Comparison of ENCODE assay signal across 21 cellular contexts in the genomic region with DNA sequence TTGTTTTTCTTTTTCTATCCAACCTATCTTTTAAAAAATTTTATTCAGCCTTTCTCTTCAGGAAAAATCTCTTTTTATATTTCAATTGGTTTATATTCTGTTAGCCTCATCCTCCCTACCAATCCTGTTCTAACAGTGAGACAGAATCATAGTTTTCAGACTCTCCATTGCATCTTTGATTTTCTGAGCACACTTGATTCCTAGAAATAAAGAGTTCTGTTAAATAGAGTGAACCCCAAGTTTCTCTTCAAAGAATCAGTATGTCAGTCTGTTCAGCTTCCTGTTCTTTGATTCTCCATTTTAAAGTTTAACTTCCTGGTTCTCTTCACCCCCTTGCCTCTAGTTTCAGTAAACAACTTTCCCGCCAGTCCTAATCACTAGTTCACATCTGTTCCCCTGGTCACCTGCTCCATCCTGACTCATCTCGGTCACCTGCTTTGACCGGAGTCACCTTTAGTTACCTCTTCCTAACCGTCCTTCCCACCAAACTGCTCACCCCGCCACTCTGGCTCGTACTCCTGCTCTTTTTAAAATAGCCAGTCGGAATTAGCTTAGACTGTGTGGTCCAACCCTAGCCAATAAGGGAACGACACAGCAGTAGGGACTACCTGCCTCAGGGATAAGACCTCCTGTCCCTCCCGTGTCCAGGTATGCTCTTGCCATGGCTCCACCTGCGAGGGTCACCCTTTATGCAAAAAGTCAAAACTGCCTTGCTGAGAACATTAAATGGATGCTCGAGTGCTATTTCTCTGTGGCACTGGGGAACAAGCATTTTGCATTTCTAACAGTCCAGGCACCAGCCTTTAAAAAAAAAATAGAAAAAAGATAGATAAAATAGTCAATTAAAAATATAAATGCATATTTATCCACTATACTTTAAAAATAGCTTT. TPM values are rescaled to one million over a fixed set of nuclear protein-coding genes. Genes with fewer than 3 reads are reported as not detected.
DNase-seq lines count a peak whose midpoint lies in the region; ATAC-seq, FAIRE-seq and TF ChIP-seq lines count a peak whose summit lies in the region.
"Had no signal": no experiment of that assay in that cellular context is flagged by ENCODE, and none has a peak within 500 bp of the region (broad histone marks: within the 10 kb centered on the region; RNA-seq: fewer than 3 reads in every experiment).

No MANE protein-coding gene starts in this region.

- intact Hi-C loops in activated T-helper 2 cell treated with anti-CD3 and anti-CD28 coated beads, Interferon-gamma antibody, Interleukin-2, Interleukin-4, amounts not matched to agents 10 μg/mL and 5 μg/mL and 100 μg/mL, durations not matched to agents 14 hours and 24 hours and 36 hours (cut with micrococcal nuclease): no loop called here

- H3K27ac Mint-ChIP-seq in T-helper 2 cell treated with Interferon-gamma antibody and Interleukin-4, amounts not matched to agents 5 μg/mL and 100 μg/mL, for 36 hours: peak overlapping the region; percentile 89
- H3K27ac Mint-ChIP-seq in activated T-helper 2 cell treated with anti-CD3 and anti-CD28 coated beads, Interferon-gamma antibody, Interleukin-2, Interleukin-4, amounts not matched to agents 10 μg/mL and 5 μg/mL and 100 μg/mL, durations not matched to agents 14 hours and 24 hours and 36 hours: peak overlapping the region; percentile 42
- peak overlapping the region; percentile 87 to 98 (median 95) for H3K27ac Mint-ChIP-seq in naive thymus-derived CD8-positive, alpha-beta T cell
- H3K27ac Mint-ChIP-seq: B cell, memory B cell had no signal

- no peaks in the 10 kb centered on the region for H3K27me3 Mint-ChIP-seq in T-helper 2 cell treated with Interferon-gamma antibody and Interleukin-4, amounts not matched to agents 5 μg/mL and 100 μg/mL, for 36 hours (ENCODE audit: low read depth)
- no peaks in the 10 kb centered on the region for H3K27me3 Mint-ChIP-seq in activated T-helper 2 cell treated with anti-CD3 and anti-CD28 coated beads, Interferon-gamma antibody, Interleukin-2, Interleukin-4, amounts not matched to agents 10 μg/mL and 5 μg/mL and 100 μg/mL, durations not matched to agents 14 hours and 24 hours and 36 hours (ENCODE audit: low read depth)
- no peaks in the 10 kb centered on the region for H3K27me3 Mint-ChIP-seq in naive thymus-derived CD8-positive, alpha-beta T cell
- H3K27me3 Mint-ChIP-seq: B cell, memory B cell had no signal

- no peak overlapping the region for H3K4me3 ChIP-seq in MG63
- H3K4me3 ChIP-seq: colonic mucosa, Peyer's patch had no signal

- no peaks in the 10 kb centered on the region for H3K27me3 ChIP-seq in MG63
- H3K27me3 ChIP-seq: colonic mucosa, Peyer's patch had no signal

- peaks cover 13% of the 10 kb centered on the region for H3K4me1 Mint-ChIP-seq in T-helper 2 cell treated with Interferon-gamma antibody and Interleukin-4, amounts not matched to agents 5 μg/mL and 100 μg/mL, for 36 hours (ENCODE audit: low read depth)
- peaks cover 8% of the 10 kb centered on the region for H3K4me1 Mint-ChIP-seq in activated T-helper 2 cell treated with anti-CD3 and anti-CD28 coated beads, Interferon-gamma antibody, Interleukin-2, Interleukin-4, amounts not matched to agents 10 μg/mL and 5 μg/mL and 100 μg/mL, durations not matched to agents 14 hours and 24 hours and 36 hours (ENCODE audit: low read depth)
- peaks cover 10 to 32% (median 20%) of the 10 kb centered on the region in 4 donors for H3K4me1 Mint-ChIP-seq in naive thymus-derived CD8-positive, alpha-beta T cell

- peaks cover 15% of the 10 kb centered on the region for H3K9me3 Mint-ChIP-seq in T-helper 2 cell treated with Interferon-gamma antibody and Interleukin-4, amounts not matched to agents 5 μg/mL and 100 μg/mL, for 36 hours
- H3K9me3 Mint-ChIP-seq in activated T-helper 2 cell treated with anti-CD3 and anti-CD28 coated beads, Interferon-gamma antibody, Interleukin-2, Interleukin-4, amounts not matched to agents 10 μg/mL and 5 μg/mL and 100 μg/mL, durations not matched to agents 14 hours and 24 hours and 36 hours: peaks cover 16% of the 10 kb centered on the region
- H3K9me3 Mint-ChIP-seq in naive thymus-derived CD8-positive, alpha-beta T cell: peaks cover 5 to 24% (median 14%) of the 10 kb centered on the region in 9 donors
- H3K9me3 Mint-ChIP-seq: memory B cell, natural killer cell had no signal

- POLR2A ChIA-PET in naive thymus-derived CD8-positive, alpha-beta T cell (lab: Charles Lee): no interaction called here

- H3K9me3 ChIP-seq in MG63: peaks cover 3% of the 10 kb centered on the region; the same call in 1 of the 2 replicates
- H3K9me3 ChIP-seq: colonic mucosa, Peyer's patch had no signal

- H3K4me3 Mint-ChIP-seq in T-helper 2 cell treated with Interferon-gamma antibody and Interleukin-4, amounts not matched to agents 5 μg/mL and 100 μg/mL, for 36 hours: peak overlapping the region; percentile 25
- no peak overlapping the region for H3K4me3 Mint-ChIP-seq in activated T-helper 2 cell treated with anti-CD3 and anti-CD28 coated beads, Interferon-gamma antibody, Interleukin-2, Interleukin-4, amounts not matched to agents 10 μg/mL and 5 μg/mL and 100 μg/mL, durations not matched to agents 14 hours and 24 hours and 36 hours (ENCODE audit: low read depth)
- H3K4me3 Mint-ChIP-seq in naive thymus-derived CD8-positive, alpha-beta T cell: peak overlapping the region in 9 of 10 donors; percentile 45 to 80 (median 61)
- H3K4me3 Mint-ChIP-seq: B cell, memory B cell, natural killer cell had no signal

- H3K36me3 Mint-ChIP-seq in T-helper 2 cell treated with Interferon-gamma antibody and Interleukin-4, amounts not matched to agents 5 μg/mL and 100 μg/mL, for 36 hours (ENCODE audit: low read depth): peaks cover 45% of the 10 kb centered on the region
- peaks cover 61% of the 10 kb centered on the region for H3K36me3 Mint-ChIP-seq in activated T-helper 2 cell treated with anti-CD3 and anti-CD28 coated beads, Interferon-gamma antibody, Interleukin-2, Interleukin-4, amounts not matched to agents 10 μg/mL and 5 μg/mL and 100 μg/mL, durations not matched to agents 14 hours and 24 hours and 36 hours (ENCODE audit: low read depth)
- H3K36me3 Mint-ChIP-seq in naive thymus-derived CD8-positive, alpha-beta T cell: peaks cover 20 to 42% (median 29%) of the 10 kb centered on the region in 3 donors
- H3K36me3 Mint-ChIP-seq: natural killer cell had no signal

- TF ChIP-seq POLR2A in GM12891 (IDR thresholded peaks at IDR 0.05; ENCODE audit: low read depth, low read length): no peak

- no peak for DNase-seq in T-helper 2 cell treated with Interferon-gamma antibody and Interleukin-4, amounts not matched to agents 5 μg/mL and 100 μg/mL, for 36 hours (ENCODE audit: low spot score)
- DNase-seq in T-helper 2 cell (no peak), GM12891 (ENCODE audit: insufficient read length, low spot score) (no peak), NCI-H2227 treated with DMSO at 0.1 percent for 48 hours (lab: John Stamatoyannopoulos, UW) (no peak), MG63 (no peak)
- DNase-seq in activated T-helper 2 cell treated with anti-CD3 and anti-CD28 coated beads, Interferon-gamma antibody, Interleukin-2, Interleukin-4, amounts not matched to agents 10 μg/mL and 5 μg/mL and 100 μg/mL, durations not matched to agents 14 hours and 24 hours and 36 hours (ENCODE audit: low spot score): no peak
- peak in 1 of 10 donors; percentile 13 for DNase-seq in naive thymus-derived CD8-positive, alpha-beta T cell
- DNase-seq: activated gamma-delta T cell treated with Interleukin-2 at 50 U/mL for 16 hours; colonic mucosa; foreskin fibroblast; hypothalamus; natural killer cell; NCI-H1436 treated with DMSO at 0.1 percent for 48 hours; NCI-H774; Peyer's patch; stimulated activated CD4-positive, alpha-beta T cell treated with anti-CD3 and anti-CD28 coated beads, Interleukin-2, amount 100 ng/mL, for 48 hours had no signal

- FAIRE-seq in GM12891 (lab: Jason Lieb, UNC): peak; percentile 26
- FAIRE-seq: GM18507 had no signal

- H3K36me3 ChIP-seq in MG63: peaks cover 78% of the 10 kb centered on the region

- ATAC-seq in naive thymus-derived CD8-positive, alpha-beta T cell: no peak
- ATAC-seq in HG02884 (IDR thresholded peaks at IDR 0.05; ENCODE audit: unreplicated experiment): no peak
- ATAC-seq: natural killer cell, SK-N-SH treated with all-trans-retinoic acid at 6 μM for 48 hours had no signal

TF ChIP-seq in GM12891, 5 proteins besides CTCF, POLR2A, EP300 and RAD21:
- TF ChIP-seq PAX5 (IDR thresholded peaks at IDR 0.05; ENCODE audit: insufficient read depth, low read length, severe bottlenecking): no peak
- no peak for TF ChIP-seq TAF1 (IDR thresholded peaks at IDR 0.05; ENCODE audit: low read depth, low read length)
- no peak for TF ChIP-seq SPI1 (IDR thresholded peaks at IDR 0.05; ENCODE audit: low read depth, low read length)
- TF ChIP-seq POU2F2 (IDR thresholded peaks at IDR 0.05; ENCODE audit: low read depth, low read length): no peak
- no peak for TF ChIP-seq POLR2AphosphoS5 (IDR thresholded peaks at IDR 0.05; ENCODE audit: low read depth, low read length)

RNA-seq across cellular contexts. Expression of a gene that starts 48.4 kb away (rescaled TPM):
- polyA plus RNA-seq in GM12891 (2012; ENCODE audit: low read depth, missing spikeins): 11.1 TPM
- total RNA-seq in activated T-helper 2 cell treated with anti-CD3 and anti-CD28 coated beads, Interferon-gamma antibody, Interleukin-2, Interleukin-4, amounts not matched to agents 10 μg/mL and 5 μg/mL and 100 μg/mL, durations not matched to agents 14 hours and 24 hours and 36 hours: 36.7 and 37.6 TPM in 2 replicates
- total RNA-seq in naive thymus-derived CD8-positive, alpha-beta T cell: 10 to 100 TPM; 55.7 to 57.9 TPM
- 10 to 100 TPM in 1 of 3 donors, 1 to 10 TPM in 2; 7.4 to 20.9 (median 7.8) TPM for polyA plus RNA-seq in naive thymus-derived CD8-positive, alpha-beta T cell
- 10.8 and 17.3 TPM in 2 replicates for total RNA-seq in MG63 (2014; rRNA removed; shearing (Covaris generic); ENCODE audit: low replicate concordance)

RNA-seq across cellular contexts. Expression of a gene that starts 48.5 kb away (rescaled TPM):
- 18.0 TPM for polyA plus RNA-seq in GM12891 (2012; ENCODE audit: low read depth, missing spikeins)
- 39.3 and 39.8 TPM in 2 replicates for total RNA-seq in activated T-helper 2 cell treated with anti-CD3 and anti-CD28 coated beads, Interferon-gamma antibody, Interleukin-2, Interleukin-4, amounts not matched to agents 10 μg/mL and 5 μg/mL and 100 μg/mL, durations not matched to agents 14 hours and 24 hours and 36 hours
- 10 to 100 TPM; 21.8 to 23.5 TPM for total RNA-seq in naive thymus-derived CD8-positive, alpha-beta T cell
- 10 to 100 TPM; 20.0 to 31.2 (median 23.7) TPM for polyA plus RNA-seq in naive thymus-derived CD8-positive, alpha-beta T cell
- 23.1 and 40.1 TPM in 2 replicates for total RNA-seq in MG63 (2014; rRNA removed; shearing (Covaris generic); ENCODE audit: low replicate concordance)

Comparison
In these comparisons a context has a peak if more than half of its experiments do, and no peak if none do; other contexts are left out.
1. H3K27ac Mint-ChIP-seq: peak in every context shown above with its lines; median percentile 95 in naive thymus-derived CD8-positive, alpha-beta T cell; 89 in T-helper 2 cell treated with Interferon-gamma antibody and Interleukin-4, amounts not matched to agents 5 μg/mL and 100 μg/mL, for 36 hours; 42 in activated T-helper 2 cell treated with anti-CD3 and anti-CD28 coated beads, Interferon-gamma antibody, Interleukin-2, Interleukin-4, amounts not matched to agents 10 μg/mL and 5 μg/mL and 100 μg/mL, durations not matched to agents 14 hours and 24 hours and 36 hours.